Comparison of ENCODE assay signal across 28 cellular contexts in genomic region chr1:90487040-90487439, GRCh38.
"Had no signal": no experiment of that assay in that cellular context is flagged by ENCODE, and none has a peak within 500 bp of the region (broad histone marks: within the 10 kb centered on the region; RNA-seq: fewer than 3 reads in every experiment).

No MANE protein-coding gene starts in this region.

- H3K9me3 ChIP-seq: MG63, SJCRH30 had no signal

- H3K36me3 ChIP-seq: brain microvascular endothelial cell, MG63, SJCRH30 had no signal

- H3K27me3 ChIP-seq: brain microvascular endothelial cell, MG63, SJCRH30 had no signal

- H3K4me1 ChIP-seq: SJCRH30 had no signal

- ATAC-seq: activated CD8-positive, alpha-beta T cell treated with anti-CD3 and anti-CD28 coated beads for 36 hours; activated T-cell treated with anti-CD3 and anti-CD28 coated beads, Interleukin-2, amount 50 U/mL, for 72 hours; activated T-helper 17 cell treated with anti-CD3 and anti-CD28 coated beads, Interleukin-2, amount 50 U/mL, for 72 hours; Panc1 had no signal

- H3K4me3 ChIP-seq: MG63, SJCRH30, SK-N-MC had no signal

- DNase-seq: activated CD4-positive, alpha-beta T cell treated with anti-CD3 and anti-CD28 coated beads, Interleukin-2, amount 10 ng/mL, durations not matched to agents 24 days and 14 days; activated CD4-positive, alpha-beta T cell treated with anti-CD3 and anti-CD28 coated beads, Interleukin-2, amount 50 U/mL, for 4 hours; activated CD8-positive, alpha-beta T cell treated with anti-CD3 and anti-CD28 coated beads for 36 hours; activated gamma-delta T cell; activated naive CD4-positive, alpha-beta T cell treated with Interleukin-2 at 50 U/mL for 16 hours; activated naive CD8-positive, alpha-beta T cell treated with anti-CD3 and anti-CD28 coated beads, Interleukin-2, amount 10 ng/mL, durations not matched to agents 7 days and 5 days; activated T-cell treated with anti-CD3 and anti-CD28 coated beads, Interleukin-2, amount 50 U/mL, for 1 hour; activated T-cell treated with anti-CD3 and anti-CD28 coated beads, Interleukin-2, amount 50 U/mL, for 72 hours; brain microvascular endothelial cell; central memory CD4-positive, alpha-beta T cell; Kasumi-1; MG63; NCI-H1048; NCI-H1105 treated with DMSO at 0.1 percent for 48 hours; NCI-H1436; NCI-H1694; NCI-H1930; NCI-H2081 treated with DMSO at 0.1 percent for 48 hours; NCI-H2171 treated with DMSO at 0.1 percent for 48 hours; NCI-H345; NCI-H524 treated with DMSO at 0.1 percent for 48 hours; SHP77; SJCRH30; T1000 had no signal

- FAIRE-seq: colon had no signal

- H3K27ac ChIP-seq: SJCRH30, SK-N-MC had no signal
